In genomic region chr15:59291214-59291551, GRCh38 we compare ENCODE assay signal across 1 cellular context.
TF ChIP-seq lines count a peak whose summit lies in the region.

No MANE protein-coding gene starts in this region.

TF ChIP-seq in GM23338, 12 proteins besides CTCF, POLR2A, EP300 and RAD21:
- TF ChIP-seq, protein P1, sequence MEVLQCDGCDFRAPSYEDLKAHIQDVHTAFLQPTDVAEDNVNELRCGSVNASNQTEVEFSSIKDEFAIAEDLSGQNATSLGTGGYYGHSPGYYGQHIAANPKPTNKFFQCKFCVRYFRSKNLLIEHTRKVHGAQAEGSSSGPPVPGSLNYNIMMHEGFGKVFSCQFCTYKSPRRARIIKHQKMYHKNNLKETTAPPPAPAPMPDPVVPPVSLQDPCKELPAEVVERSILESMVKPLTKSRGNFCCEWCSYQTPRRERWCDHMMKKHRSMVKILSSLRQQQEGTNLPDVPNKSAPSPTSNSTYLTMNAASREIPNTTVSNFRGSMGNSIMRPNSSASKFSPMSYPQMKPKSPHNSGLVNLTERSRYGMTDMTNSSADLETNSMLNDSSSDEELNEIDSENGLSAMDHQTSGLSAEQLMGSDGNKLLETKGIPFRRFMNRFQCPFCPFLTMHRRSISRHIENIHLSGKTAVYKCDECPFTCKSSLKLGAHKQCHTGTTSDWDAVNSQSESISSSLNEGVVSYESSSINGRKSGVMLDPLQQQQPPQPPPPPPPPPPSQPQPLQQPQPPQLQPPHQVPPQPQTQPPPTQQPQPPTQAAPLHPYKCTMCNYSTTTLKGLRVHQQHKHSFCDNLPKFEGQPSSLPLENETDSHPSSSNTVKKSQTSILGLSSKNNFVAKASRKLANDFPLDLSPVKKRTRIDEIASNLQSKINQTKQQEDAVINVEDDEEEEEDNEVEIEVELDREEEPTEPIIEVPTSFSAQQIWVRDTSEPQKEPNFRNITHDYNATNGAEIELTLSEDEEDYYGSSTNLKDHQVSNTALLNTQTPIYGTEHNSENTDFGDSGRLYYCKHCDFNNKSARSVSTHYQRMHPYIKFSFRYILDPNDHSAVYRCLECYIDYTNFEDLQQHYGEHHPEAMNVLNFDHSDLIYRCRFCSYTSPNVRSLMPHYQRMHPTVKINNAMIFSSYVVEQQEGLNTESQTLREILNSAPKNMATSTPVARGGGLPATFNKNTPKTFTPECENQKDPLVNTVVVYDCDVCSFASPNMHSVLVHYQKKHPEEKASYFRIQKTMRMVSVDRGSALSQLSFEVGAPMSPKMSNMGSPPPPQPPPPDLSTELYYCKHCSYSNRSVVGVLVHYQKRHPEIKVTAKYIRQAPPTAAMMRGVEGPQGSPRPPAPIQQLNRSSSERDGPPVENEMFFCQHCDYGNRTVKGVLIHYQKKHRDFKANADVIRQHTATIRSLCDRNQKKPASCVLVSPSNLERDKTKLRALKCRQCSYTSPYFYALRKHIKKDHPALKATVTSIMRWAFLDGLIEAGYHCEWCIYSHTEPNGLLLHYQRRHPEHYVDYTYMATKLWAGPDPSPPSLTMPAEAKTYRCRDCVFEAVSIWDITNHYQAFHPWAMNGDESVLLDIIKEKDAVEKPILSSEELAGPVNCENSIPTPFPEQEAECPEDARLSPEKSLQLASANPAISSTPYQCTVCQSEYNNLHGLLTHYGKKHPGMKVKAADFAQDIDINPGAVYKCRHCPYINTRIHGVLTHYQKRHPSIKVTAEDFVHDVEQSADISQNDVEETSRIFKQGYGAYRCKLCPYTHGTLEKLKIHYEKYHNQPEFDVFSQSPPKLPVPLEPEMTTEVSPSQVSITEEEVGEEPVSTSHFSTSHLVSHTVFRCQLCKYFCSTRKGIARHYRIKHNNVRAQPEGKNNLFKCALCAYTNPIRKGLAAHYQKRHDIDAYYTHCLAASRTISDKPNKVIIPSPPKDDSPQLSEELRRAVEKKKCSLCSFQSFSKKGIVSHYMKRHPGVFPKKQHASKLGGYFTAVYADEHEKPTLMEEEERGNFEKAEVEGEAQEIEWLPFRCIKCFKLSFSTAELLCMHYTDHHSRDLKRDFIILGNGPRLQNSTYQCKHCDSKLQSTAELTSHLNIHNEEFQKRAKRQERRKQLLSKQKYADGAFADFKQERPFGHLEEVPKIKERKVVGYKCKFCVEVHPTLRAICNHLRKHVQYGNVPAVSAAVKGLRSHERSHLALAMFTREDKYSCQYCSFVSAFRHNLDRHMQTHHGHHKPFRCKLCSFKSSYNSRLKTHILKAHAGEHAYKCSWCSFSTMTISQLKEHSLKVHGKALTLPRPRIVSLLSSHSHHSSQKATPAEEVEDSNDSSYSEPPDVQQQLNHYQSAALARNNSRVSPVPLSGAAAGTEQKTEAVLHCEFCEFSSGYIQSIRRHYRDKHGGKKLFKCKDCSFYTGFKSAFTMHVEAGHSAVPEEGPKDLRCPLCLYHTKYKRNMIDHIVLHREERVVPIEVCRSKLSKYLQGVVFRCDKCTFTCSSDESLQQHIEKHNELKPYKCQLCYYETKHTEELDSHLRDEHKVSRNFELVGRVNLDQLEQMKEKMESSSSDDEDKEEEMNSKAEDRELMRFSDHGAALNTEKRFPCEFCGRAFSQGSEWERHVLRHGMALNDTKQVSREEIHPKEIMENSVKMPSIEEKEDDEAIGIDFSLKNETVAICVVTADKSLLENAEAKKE (CRISPR knock-in tag; IDR thresholded peaks at IDR 0.05), result no peak
- TF ChIP-seq ZNF114 (CRISPR knock-in tag; IDR thresholded peaks at IDR 0.05) (no peak), ETS1 (IDR thresholded peaks at IDR 0.05) (no peak), CREB1 (CRISPR knock-in tag; IDR thresholded peaks at IDR 0.05; ENCODE audit: low read depth) (no peak)
- TF ChIP-seq, protein P2, sequence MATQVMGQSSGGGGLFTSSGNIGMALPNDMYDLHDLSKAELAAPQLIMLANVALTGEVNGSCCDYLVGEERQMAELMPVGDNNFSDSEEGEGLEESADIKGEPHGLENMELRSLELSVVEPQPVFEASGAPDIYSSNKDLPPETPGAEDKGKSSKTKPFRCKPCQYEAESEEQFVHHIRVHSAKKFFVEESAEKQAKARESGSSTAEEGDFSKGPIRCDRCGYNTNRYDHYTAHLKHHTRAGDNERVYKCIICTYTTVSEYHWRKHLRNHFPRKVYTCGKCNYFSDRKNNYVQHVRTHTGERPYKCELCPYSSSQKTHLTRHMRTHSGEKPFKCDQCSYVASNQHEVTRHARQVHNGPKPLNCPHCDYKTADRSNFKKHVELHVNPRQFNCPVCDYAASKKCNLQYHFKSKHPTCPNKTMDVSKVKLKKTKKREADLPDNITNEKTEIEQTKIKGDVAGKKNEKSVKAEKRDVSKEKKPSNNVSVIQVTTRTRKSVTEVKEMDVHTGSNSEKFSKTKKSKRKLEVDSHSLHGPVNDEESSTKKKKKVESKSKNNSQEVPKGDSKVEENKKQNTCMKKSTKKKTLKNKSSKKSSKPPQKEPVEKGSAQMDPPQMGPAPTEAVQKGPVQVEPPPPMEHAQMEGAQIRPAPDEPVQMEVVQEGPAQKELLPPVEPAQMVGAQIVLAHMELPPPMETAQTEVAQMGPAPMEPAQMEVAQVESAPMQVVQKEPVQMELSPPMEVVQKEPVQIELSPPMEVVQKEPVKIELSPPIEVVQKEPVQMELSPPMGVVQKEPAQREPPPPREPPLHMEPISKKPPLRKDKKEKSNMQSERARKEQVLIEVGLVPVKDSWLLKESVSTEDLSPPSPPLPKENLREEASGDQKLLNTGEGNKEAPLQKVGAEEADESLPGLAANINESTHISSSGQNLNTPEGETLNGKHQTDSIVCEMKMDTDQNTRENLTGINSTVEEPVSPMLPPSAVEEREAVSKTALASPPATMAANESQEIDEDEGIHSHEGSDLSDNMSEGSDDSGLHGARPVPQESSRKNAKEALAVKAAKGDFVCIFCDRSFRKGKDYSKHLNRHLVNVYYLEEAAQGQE (IDR thresholded peaks at IDR 0.05; ENCODE audit: unreplicated experiment), result no peak
